ENCODE assay signal across 8 cellular contexts in the genomic region with DNA sequence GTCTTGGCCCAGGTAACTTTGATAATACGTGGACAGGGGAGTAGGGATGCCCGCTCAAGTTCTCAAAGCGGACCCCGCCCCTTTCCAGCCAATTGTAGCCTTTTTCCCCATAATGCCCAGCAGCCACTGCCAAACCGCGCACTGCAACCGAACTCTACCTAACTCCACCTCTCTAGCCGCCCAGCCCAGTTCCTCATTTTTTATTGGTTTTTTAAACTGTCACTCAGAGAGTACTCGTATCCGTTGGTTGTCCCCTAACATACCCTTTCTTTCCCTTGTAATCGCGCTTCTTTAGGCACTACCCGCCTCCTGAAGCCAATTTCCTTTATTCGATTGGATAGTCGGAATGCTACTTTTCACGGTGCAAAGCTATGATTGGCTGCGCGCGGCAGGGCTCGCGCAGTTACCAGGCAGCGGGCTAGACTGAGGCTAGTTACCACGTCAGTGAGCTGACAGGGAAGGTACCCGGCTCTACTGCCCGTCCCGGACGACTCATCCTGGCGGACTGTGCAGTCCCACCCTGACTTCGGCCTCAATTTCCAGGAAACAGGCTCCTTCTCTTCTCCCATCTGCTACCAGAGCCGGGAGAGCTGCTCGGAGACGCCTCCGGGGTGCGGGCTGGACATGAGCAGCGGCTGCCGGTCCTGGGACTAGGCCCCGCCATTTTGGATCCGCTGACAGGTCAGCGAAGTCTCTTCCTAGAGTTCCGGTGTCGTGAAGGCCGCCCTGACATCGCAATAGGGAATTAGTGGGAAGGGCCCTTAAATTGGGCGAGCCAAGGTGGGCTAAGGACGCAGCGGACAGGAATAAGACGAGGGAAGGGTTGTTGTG. TPM values are rescaled to one million over a fixed set of nuclear protein-coding genes. Genes with fewer than 3 reads are reported as not detected.
DNase-seq lines count a peak whose midpoint lies in the region; ATAC-seq, FAIRE-seq and TF ChIP-seq lines count a peak whose summit lies in the region.

A gene with protein sequence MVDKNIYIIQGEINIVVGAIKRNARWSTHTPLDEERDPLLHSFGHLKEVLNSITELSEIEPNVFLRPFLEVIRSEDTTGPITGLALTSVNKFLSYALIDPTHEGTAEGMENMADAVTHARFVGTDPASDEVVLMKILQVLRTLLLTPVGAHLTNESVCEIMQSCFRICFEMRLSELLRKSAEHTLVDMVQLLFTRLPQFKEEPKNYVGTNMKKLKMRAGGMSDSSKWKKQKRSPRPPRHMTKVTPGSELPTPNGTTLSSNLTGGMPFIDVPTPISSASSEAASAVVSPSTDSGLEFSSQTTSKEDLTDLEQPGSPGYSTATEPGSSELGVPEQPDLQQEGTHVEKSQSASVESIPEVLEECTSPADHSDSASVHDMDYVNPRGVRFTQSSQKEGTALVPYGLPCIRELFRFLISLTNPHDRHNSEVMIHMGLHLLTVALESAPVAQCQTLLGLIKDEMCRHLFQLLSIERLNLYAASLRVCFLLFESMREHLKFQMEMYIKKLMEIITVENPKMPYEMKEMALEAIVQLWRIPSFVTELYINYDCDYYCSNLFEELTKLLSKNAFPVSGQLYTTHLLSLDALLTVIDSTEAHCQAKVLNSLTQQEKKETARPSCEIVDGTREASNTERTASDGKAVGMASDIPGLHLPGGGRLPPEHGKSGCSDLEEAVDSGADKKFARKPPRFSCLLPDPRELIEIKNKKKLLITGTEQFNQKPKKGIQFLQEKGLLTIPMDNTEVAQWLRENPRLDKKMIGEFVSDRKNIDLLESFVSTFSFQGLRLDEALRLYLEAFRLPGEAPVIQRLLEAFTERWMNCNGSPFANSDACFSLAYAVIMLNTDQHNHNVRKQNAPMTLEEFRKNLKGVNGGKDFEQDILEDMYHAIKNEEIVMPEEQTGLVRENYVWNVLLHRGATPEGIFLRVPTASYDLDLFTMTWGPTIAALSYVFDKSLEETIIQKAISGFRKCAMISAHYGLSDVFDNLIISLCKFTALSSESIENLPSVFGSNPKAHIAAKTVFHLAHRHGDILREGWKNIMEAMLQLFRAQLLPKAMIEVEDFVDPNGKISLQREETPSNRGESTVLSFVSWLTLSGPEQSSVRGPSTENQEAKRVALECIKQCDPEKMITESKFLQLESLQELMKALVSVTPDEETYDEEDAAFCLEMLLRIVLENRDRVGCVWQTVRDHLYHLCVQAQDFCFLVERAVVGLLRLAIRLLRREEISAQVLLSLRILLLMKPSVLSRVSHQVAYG (N-terminal part only) (plus strand): TSS at position 432 of the 831 bp plus-strand sequence. CDS start 13,407 bp downstream, outside the sequence.

- intact Hi-C loops in ascending aorta (cut with DNase I) (loop anchor here (1.0 to 2.0 kb wide), 4 partner anchors 15 to 150 kb away; partner anchors contain the start of genes NFKB2, NOLC1 and PPRC1), psoas muscle (cut with DNase I) (loop anchor here (5.0 to 10.0 kb wide), 2 partner anchors 37 to 49 kb away; no protein-coding TSS in a partner anchor)

- 0% methylated on average over 47 of the region's 47 CpGs for WGBS in psoas muscle, 3 donors

- H3K27ac ChIP-seq in ascending aorta = peak within 1 kb of the TSS; percentile 85 to 90
- peak within 1 kb of the TSS; percentile 86 to 90 for H3K27ac ChIP-seq in right atrium auricular region
- H3K27ac ChIP-seq in psoas muscle = peak within 1 kb of the TSS; percentile 86

- no peaks in the 10 kb centered on the region for H3K27me3 ChIP-seq in ascending aorta
- H3K27me3 ChIP-seq in right atrium auricular region = no peaks in the 10 kb centered on the region
- H3K27me3 ChIP-seq in psoas muscle (ENCODE audit: insufficient read depth in 3 of 3, low read length in 2 of 3) = no peaks in the 10 kb centered on the region

- peaks cover 15% of the 10 kb centered on the region for H3K36me3 Mint-ChIP-seq in T-helper 2 cell treated with Interferon-gamma antibody and Interleukin-4, amounts not matched to agents 5 μg/mL and 100 μg/mL, for 36 hours (ENCODE audit: low read depth)

- peak within 1 kb of the TSS; percentile 99 for H3K4me3 Mint-ChIP-seq in T-helper 2 cell treated with Interferon-gamma antibody and Interleukin-4, amounts not matched to agents 5 μg/mL and 100 μg/mL, for 36 hours

- peaks cover 34% of the 10 kb centered on the region for H3K4me1 Mint-ChIP-seq in T-helper 2 cell treated with Interferon-gamma antibody and Interleukin-4, amounts not matched to agents 5 μg/mL and 100 μg/mL, for 36 hours (ENCODE audit: low read depth)

- H3K27me3 Mint-ChIP-seq in T-helper 2 cell treated with Interferon-gamma antibody and Interleukin-4, amounts not matched to agents 5 μg/mL and 100 μg/mL, for 36 hours (ENCODE audit: low read depth) = peaks cover 14% of the 10 kb centered on the region

- H3K9me3 ChIP-seq in ascending aorta (no peaks in the 10 kb centered on the region), right atrium auricular region (no peaks in the 10 kb centered on the region), psoas muscle (no peaks in the 10 kb centered on the region)

- DNase-seq in NCI-H1930 (lab: John Stamatoyannopoulos, UW) (peak; percentile 94 to 97), ascending aorta (ENCODE audit: low spot score in 2 of 2) (peak; percentile 89 to 97), right atrium auricular region (ENCODE audit: low spot score) (peak; percentile 97), psoas muscle (peak; percentile 89 to 94), urothelium cell line (ENCODE audit: low spot score) (peak; percentile 97)
- DNase-seq in T-helper 2 cell treated with Interferon-gamma antibody and Interleukin-4, amounts not matched to agents 5 μg/mL and 100 μg/mL, for 36 hours (ENCODE audit: low spot score) = peak; percentile 93

- peaks cover 13 to 30% of the 10 kb centered on the region in 2 donors for H3K4me1 ChIP-seq in ascending aorta
- H3K4me1 ChIP-seq in right atrium auricular region = peaks cover 0 to 63% of the 10 kb centered on the region in 2 donors
- peaks cover 63% of the 10 kb centered on the region for H3K4me1 ChIP-seq in psoas muscle

- H3K27ac Mint-ChIP-seq in T-helper 2 cell treated with Interferon-gamma antibody and Interleukin-4, amounts not matched to agents 5 μg/mL and 100 μg/mL, for 36 hours = peak within 1 kb of the TSS; percentile 93

- peak; percentile 85 for FAIRE-seq in urothelium cell line (lab: Jason Lieb, UNC)

- no peaks in the 10 kb centered on the region for H3K36me3 ChIP-seq in ascending aorta
- no peaks in the 10 kb centered on the region for H3K36me3 ChIP-seq in right atrium auricular region
- H3K36me3 ChIP-seq in psoas muscle (ENCODE audit: insufficient read depth in 1 of 2, low read depth in 1 of 2) = no peaks in the 10 kb centered on the region

- ATAC-seq in GM18502 (IDR thresholded peaks at IDR 0.05; ENCODE audit: poor library complexity, unreplicated experiment) = peak; percentile 91
- peak; percentile 80 for ATAC-seq in HG02970 (IDR thresholded peaks at IDR 0.05; ENCODE audit: low FRiP score, unreplicated experiment)
- peak; percentile 81 to 87 (median 84) for ATAC-seq in psoas muscle

- H3K9me3 Mint-ChIP-seq in T-helper 2 cell treated with Interferon-gamma antibody and Interleukin-4, amounts not matched to agents 5 μg/mL and 100 μg/mL, for 36 hours = no peaks in the 10 kb centered on the region

- TF ChIP-seq CTCF in ascending aorta (IDR thresholded peaks at IDR 0.05) (no peak), right atrium auricular region (IDR thresholded peaks at IDR 0.05) (no peak), psoas muscle (IDR thresholded peaks at IDR 0.05) (no peak)

- H3K4me3 ChIP-seq in ascending aorta = peak within 1 kb of the TSS; percentile 66 to 92
- H3K4me3 ChIP-seq in right atrium auricular region = peak within 1 kb of the TSS; percentile 89 to 93
- peak within 1 kb of the TSS; percentile 89 for H3K4me3 ChIP-seq in psoas muscle

RNA-seq across cellular contexts. Expression of the gene that starts here (rescaled TPM):
- 56.0 TPM for total RNA-seq in ascending aorta
- total RNA-seq in right atrium auricular region = 10 to 100 TPM; 38.5 to 38.9 TPM
- 10 to 100 TPM; 40.8 to 47.1 (median 44.2) TPM for total RNA-seq in psoas muscle
- 10 to 100 TPM; 14.1 to 32.0 (median 15.8) TPM for polyA plus RNA-seq in psoas muscle

Comparison
In these comparisons a context has a peak if more than half of its experiments do, and no peak if none do; other contexts are left out.
1. Peak in every context shown above with its lines: DNase-seq, ATAC-seq, H3K4me3 ChIP-seq and H3K27ac ChIP-seq.